Comparison of ENCODE assay signal across 15 cellular contexts in genomic region chr2:1704606-1705556, GRCh38. TPM values are rescaled to one million over a fixed set of nuclear protein-coding genes. Genes with fewer than 3 reads are reported as not detected.
DNase-seq lines count a peak whose midpoint lies in the region; ATAC-seq, FAIRE-seq and TF ChIP-seq lines count a peak whose summit lies in the region.
"Had no signal": no experiment of that assay in that cellular context is flagged by ENCODE, and none has a peak within 500 bp of the region (broad histone marks: within the 10 kb centered on the region; RNA-seq: fewer than 3 reads in every experiment).

No MANE protein-coding gene starts in this region.

- peak; percentile 30 for ATAC-seq in naive thymus-derived CD4-positive, alpha-beta T cell
- ATAC-seq in activated CD8-positive, alpha-beta T cell treated with anti-CD3 and anti-CD28 coated beads, Interleukin-2, amount 10 ng/mL, durations not matched to agents 7 days and 5 days, result no peak
- no peak for ATAC-seq in sciatic nerve
- ATAC-seq: K562, psoas muscle had no signal

- no peak overlapping the region for H3K27ac Mint-ChIP-seq in naive thymus-derived CD4-positive, alpha-beta T cell
- H3K27ac Mint-ChIP-seq in activated CD8-positive, alpha-beta T cell treated with anti-CD3 and anti-CD28 coated beads, Interleukin-2, amount 10 ng/mL, durations not matched to agents 7 days and 5 days, result no peak overlapping the region
- H3K27ac Mint-ChIP-seq: activated naive CD4-positive, alpha-beta T cell treated with anti-CD3 and anti-CD28 coated beads, Interleukin-2, amount 50 U/mL, for 24 hours had no signal

- DNase-seq in ELR (ENCODE audit: low read depth) (peak; percentile 15), RPMI7951 (ENCODE audit: low read depth) (peak; percentile 85), epithelial cell of esophagus (ENCODE audit: low read depth) (peak; percentile 89), GM19239 (ENCODE audit: insufficient read length, low spot score) (no peak), AG08395 (ENCODE audit: low spot score) (no peak), sciatic nerve (ENCODE audit: low spot score) (no peak)
- no peak for DNase-seq in naive thymus-derived CD4-positive, alpha-beta T cell
- DNase-seq in activated CD8-positive, alpha-beta T cell treated with anti-CD3 and anti-CD28 coated beads, Interleukin-2, amount 10 ng/mL, durations not matched to agents 7 days and 5 days, result no peak
- DNase-seq: cerebellar nuclear complex, NCI-H1694, NCI-H748 treated with DMSO at 0.1 percent for 48 hours, psoas muscle, SHP77 treated with DMSO at 0.1 percent for 48 hours had no signal

- no peaks in the 10 kb centered on the region for H3K9me3 Mint-ChIP-seq in naive thymus-derived CD4-positive, alpha-beta T cell
- no peaks in the 10 kb centered on the region for H3K9me3 Mint-ChIP-seq in activated CD8-positive, alpha-beta T cell treated with anti-CD3 and anti-CD28 coated beads, Interleukin-2, amount 10 ng/mL, durations not matched to agents 7 days and 5 days (ENCODE audit: insufficient read depth)
- H3K9me3 Mint-ChIP-seq: activated naive CD4-positive, alpha-beta T cell treated with anti-CD3 and anti-CD28 coated beads, Interleukin-2, amount 50 U/mL, for 24 hours had no signal

- no peaks in the 10 kb centered on the region for H3K36me3 ChIP-seq in naive thymus-derived CD4-positive, alpha-beta T cell (ENCODE audit: control insufficient read depth in 2 of 3, insufficient read depth in 3 of 3, low read length in 3 of 3)

- H3K4me1 ChIP-seq in naive thymus-derived CD4-positive, alpha-beta T cell (ENCODE audit: control insufficient read depth in 2 of 2, insufficient read depth in 2 of 2, low read length in 2 of 2), result no peaks in the 10 kb centered on the region

- H3K27ac ChIP-seq in naive thymus-derived CD4-positive, alpha-beta T cell (ENCODE audit: low read depth, low read length), result no peak overlapping the region
- H3K27ac ChIP-seq: psoas muscle had no signal

- POLR2A ChIA-PET in naive thymus-derived CD4-positive, alpha-beta T cell (lab: Charles Lee), result no interaction called here
- POLR2A ChIA-PET in activated CD8-positive, alpha-beta T cell treated with anti-CD3 and anti-CD28 coated beads, Interleukin-2, amount 10 ng/mL, durations not matched to agents 7 days and 5 days (lab: Charles Lee), result no interaction called here

- no peak for FAIRE-seq in GM19239 (lab: Jason Lieb, UNC)
- FAIRE-seq: K562 had no signal

- TF ChIP-seq CTCF in epithelial cell of esophagus (IDR thresholded peaks at IDR 0.05; ENCODE audit: insufficient read depth, low read depth, low read length, missing control alignments), result no peak

- H3K4me1 Mint-ChIP-seq in naive thymus-derived CD4-positive, alpha-beta T cell, result peaks cover 0 to 6% (median 0%) of the 10 kb centered on the region in 7 donors
- no peaks in the 10 kb centered on the region for H3K4me1 Mint-ChIP-seq in activated CD8-positive, alpha-beta T cell treated with anti-CD3 and anti-CD28 coated beads, Interleukin-2, amount 10 ng/mL, durations not matched to agents 7 days and 5 days (ENCODE audit: low read depth)
- H3K4me1 Mint-ChIP-seq: activated naive CD4-positive, alpha-beta T cell treated with anti-CD3 and anti-CD28 coated beads, Interleukin-2, amount 50 U/mL, for 24 hours had no signal

- no peak overlapping the region for H3K4me3 ChIP-seq in epithelial cell of esophagus (ENCODE audit: low read length)
- no peak overlapping the region for H3K4me3 ChIP-seq in naive thymus-derived CD4-positive, alpha-beta T cell (ENCODE audit: low read length)
- H3K4me3 ChIP-seq: K562, psoas muscle had no signal

- intact Hi-C loops in naive thymus-derived CD4-positive, alpha-beta T cell (cut with micrococcal nuclease), result no loop called here
- intact Hi-C loops in sciatic nerve (cut with DNase I), result no loop called here

- no peaks in the 10 kb centered on the region for H3K27me3 ChIP-seq in naive thymus-derived CD4-positive, alpha-beta T cell (ENCODE audit: control insufficient read depth in 2 of 2, insufficient read depth in 2 of 2, low read length in 2 of 2)

- H3K4me3 Mint-ChIP-seq in naive thymus-derived CD4-positive, alpha-beta T cell, result no peak overlapping the region
- H3K4me3 Mint-ChIP-seq in activated CD8-positive, alpha-beta T cell treated with anti-CD3 and anti-CD28 coated beads, Interleukin-2, amount 10 ng/mL, durations not matched to agents 7 days and 5 days, result no peak overlapping the region
- H3K4me3 Mint-ChIP-seq: activated naive CD4-positive, alpha-beta T cell treated with anti-CD3 and anti-CD28 coated beads, Interleukin-2, amount 50 U/mL, for 24 hours had no signal

- no peaks in the 10 kb centered on the region for H3K36me3 Mint-ChIP-seq in naive thymus-derived CD4-positive, alpha-beta T cell
- H3K36me3 Mint-ChIP-seq in activated CD8-positive, alpha-beta T cell treated with anti-CD3 and anti-CD28 coated beads, Interleukin-2, amount 10 ng/mL, durations not matched to agents 7 days and 5 days (ENCODE audit: low read depth), result no peaks in the 10 kb centered on the region
- H3K36me3 Mint-ChIP-seq: activated naive CD4-positive, alpha-beta T cell treated with anti-CD3 and anti-CD28 coated beads, Interleukin-2, amount 50 U/mL, for 24 hours had no signal

- H3K9me3 ChIP-seq in naive thymus-derived CD4-positive, alpha-beta T cell (ENCODE audit: control insufficient read depth in 2 of 3, low read length in 3 of 3), result no peaks in the 10 kb centered on the region
- H3K9me3 ChIP-seq: psoas muscle had no signal

- CTCF ChIA-PET in naive thymus-derived CD4-positive, alpha-beta T cell (lab: Charles Lee), result no interaction called here
- CTCF ChIA-PET in activated CD8-positive, alpha-beta T cell treated with anti-CD3 and anti-CD28 coated beads, Interleukin-2, amount 10 ng/mL, durations not matched to agents 7 days and 5 days (lab: Charles Lee), result no interaction called here

- peaks cover 0 to 5% (median 3%) of the 10 kb centered on the region in 5 donors for H3K27me3 Mint-ChIP-seq in naive thymus-derived CD4-positive, alpha-beta T cell
- H3K27me3 Mint-ChIP-seq in activated CD8-positive, alpha-beta T cell treated with anti-CD3 and anti-CD28 coated beads, Interleukin-2, amount 10 ng/mL, durations not matched to agents 7 days and 5 days (ENCODE audit: low read depth), result no peaks in the 10 kb centered on the region

RNA-seq across cellular contexts. Expression of gene PXDN, which starts 39.4 kb away (rescaled TPM):
- total RNA-seq in RPMI7951 (2014; rRNA removed; shearing (Covaris generic)), result 272 and 304 TPM in 2 replicates
- total RNA-seq in naive thymus-derived CD4-positive, alpha-beta T cell, result 1 to 10 TPM in 1 of 5 experiments, under 1 TPM in 1, not detected in 3; 0.47 to 3.1 TPM
- 1 to 10 TPM in 1 of 2 donors, under 1 TPM in 1; 0.74 to 1.3 TPM for polyA plus RNA-seq in naive thymus-derived CD4-positive, alpha-beta T cell
- under 1 TPM; 0.26 to 0.92 TPM for total RNA-seq in activated CD8-positive, alpha-beta T cell treated with anti-CD3 and anti-CD28 coated beads, Interleukin-2, amount 10 ng/mL, durations not matched to agents 7 days and 5 days
- total RNA-seq in sciatic nerve, result 38.1 TPM
- polyA plus RNA-seq: K562 had no signal

Comparison
In these comparisons a context has a peak if more than half of its experiments do, and no peak if none do; other contexts are left out.
1. DNase-seq: peak in ELR (single experiment), RPMI7951 (single experiment) and epithelial cell of esophagus (single experiment); none in naive thymus-derived CD4-positive, alpha-beta T cell (0 of 9), GM19239 (single experiment), AG08395 (single experiment), activated CD8-positive, alpha-beta T cell treated with anti-CD3 and anti-CD28 coated beads, Interleukin-2, amount 10 ng/mL, durations not matched to agents 7 days and 5 days (single experiment) and sciatic nerve (single experiment).